In the genomic region with DNA sequence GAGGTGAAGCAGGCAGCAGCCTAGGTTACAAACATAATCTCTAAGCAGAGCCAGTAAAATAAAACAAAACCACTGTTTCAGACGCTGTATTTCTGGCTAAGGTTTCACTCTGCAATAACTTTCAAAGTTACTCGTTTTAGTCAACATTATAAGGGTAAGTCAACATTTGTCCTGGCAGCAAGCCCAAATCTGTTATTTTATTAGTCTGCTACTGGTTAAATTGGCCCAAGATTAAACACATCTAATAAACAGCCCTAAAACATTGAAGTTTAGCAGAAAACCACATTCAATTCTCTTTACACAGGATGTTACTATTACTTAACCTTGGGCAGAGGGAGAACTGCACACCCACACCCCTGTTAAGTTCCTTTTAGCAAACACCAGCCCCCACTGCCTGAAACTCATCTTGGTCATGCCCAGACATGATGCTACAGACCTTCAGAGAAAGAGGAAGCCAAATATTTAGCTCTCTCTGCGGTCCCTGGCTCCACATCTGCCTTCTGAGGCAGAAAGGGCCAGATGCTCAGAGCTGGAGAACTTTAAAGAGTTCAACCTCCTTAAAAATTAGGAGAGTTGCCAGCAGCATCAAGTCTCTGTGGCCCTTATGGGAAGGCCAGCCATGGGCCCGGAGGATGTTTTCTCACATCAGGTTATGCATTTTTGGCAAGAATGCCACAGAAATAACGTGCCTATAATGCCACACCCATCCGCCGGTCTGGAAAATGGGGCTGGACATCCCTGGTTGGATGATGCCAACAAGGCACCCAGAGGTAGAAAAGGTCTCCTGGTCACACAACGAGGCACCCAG, we compare ENCODE assay signal across 8 cellular contexts. TPM values are rescaled to one million over a fixed set of nuclear protein-coding genes. Genes with fewer than 3 reads are reported as not detected.
DNase-seq lines count a peak whose midpoint lies in the region; ATAC-seq and TF ChIP-seq lines count a peak whose summit lies in the region.

No MANE protein-coding gene starts in this region.

- TF ChIP-seq CTCF in brain (conservative IDR thresholded peaks at IDR 0.05): no peak

- no peaks in the 10 kb centered on the region for H3K9me3 Mint-ChIP-seq in brain

- H3K4me1 Mint-ChIP-seq in T-helper 17 cell (peaks cover 74% of the 10 kb centered on the region), brain (peaks cover 68% of the 10 kb centered on the region)

- H3K4me3 Mint-ChIP-seq in T-helper 17 cell (peak overlapping the region; percentile 63), brain (peak overlapping the region in 1 of 5 experiments; percentile 20)

- H3K27me3 Mint-ChIP-seq in T-helper 17 cell (no peaks in the 10 kb centered on the region), brain (peaks cover 6% of the 10 kb centered on the region)

- H3K36me3 Mint-ChIP-seq in T-helper 17 cell (ENCODE audit: low read depth): peaks cover 3% of the 10 kb centered on the region
- no peaks in the 10 kb centered on the region for H3K36me3 Mint-ChIP-seq in brain

- no peaks in the 10 kb centered on the region for H3K9me3 ChIP-seq in T-helper 17 cell (ENCODE audit: control insufficient read depth, low read length, poor library complexity, severe bottlenecking)

- peak; percentile 73 for DNase-seq in DMS153 treated with DMSO at 0.1 percent for 48 hours (lab: John Stamatoyannopoulos, UW; ENCODE audit: unreplicated experiment)
- peak; percentile 86 for DNase-seq in KG1 (lab: John Stamatoyannopoulos, UW)
- peak; percentile 12 to 28 (median 24) for DNase-seq in T-helper 17 cell
- DNase-seq in left lobe of liver (ENCODE audit: low spot score): no peak
- DNase-seq in stimulated activated CD8-positive, alpha-beta memory T cell treated with anti-CD3 and anti-CD28 coated beads, Interleukin-15, amount 100 ng/mL, for 1 hour (ENCODE audit: low read depth): peak; percentile 48
- no peak for DNase-seq in NCI-H128 (lab: John Stamatoyannopoulos, UW; ENCODE audit: unreplicated experiment)

- H3K27ac Mint-ChIP-seq in T-helper 17 cell (peak overlapping the region; percentile 95), brain (peak overlapping the region in 4 of 5 experiments; percentile 42 to 89 (median 68))

- ATAC-seq in GM21528 (IDR thresholded peaks at IDR 0.05; ENCODE audit: low FRiP score, unreplicated experiment): peak; percentile 96
- peak; percentile 85 for ATAC-seq in T-helper 17 cell
- peak; percentile 65 for ATAC-seq in left lobe of liver

RNA-seq across cellular contexts. Expression of gene ARHGEF3, which starts 17.9 kb away (rescaled TPM):
- total RNA-seq in T-helper 17 cell (10 to 100 TPM; 70.2 to 71.0 TPM), left lobe of liver (1.5 TPM)
- polyA plus RNA-seq in brain (ENCODE audit: insufficient read depth, low read depth, low replicate concordance): 7.3 TPM

Comparison
In these comparisons a context has a peak if more than half of its experiments do, and no peak if none do; other contexts are left out.
1. DNase-seq: peak in DMS153 treated with DMSO at 0.1 percent for 48 hours (single experiment), KG1 (single experiment), T-helper 17 cell (3 of 3) and stimulated activated CD8-positive, alpha-beta memory T cell treated with anti-CD3 and anti-CD28 coated beads, Interleukin-15, amount 100 ng/mL, for 1 hour (single experiment); none in left lobe of liver (single experiment) and NCI-H128 (single experiment).
2. RNA of gene ARHGEF3, which starts 17.9 kb away (total RNA-seq): 70.2 to 71.0 TPM in T-helper 17 cell; 1.5 TPM in left lobe of liver (single experiment); every median in the first group is over 10 times any median in the second.
3. Peak in every context shown above with its lines, with median percentiles within 50 percentile points of each other: ATAC-seq.